ENCODE assay signal across 13 cellular contexts in the genomic region with DNA sequence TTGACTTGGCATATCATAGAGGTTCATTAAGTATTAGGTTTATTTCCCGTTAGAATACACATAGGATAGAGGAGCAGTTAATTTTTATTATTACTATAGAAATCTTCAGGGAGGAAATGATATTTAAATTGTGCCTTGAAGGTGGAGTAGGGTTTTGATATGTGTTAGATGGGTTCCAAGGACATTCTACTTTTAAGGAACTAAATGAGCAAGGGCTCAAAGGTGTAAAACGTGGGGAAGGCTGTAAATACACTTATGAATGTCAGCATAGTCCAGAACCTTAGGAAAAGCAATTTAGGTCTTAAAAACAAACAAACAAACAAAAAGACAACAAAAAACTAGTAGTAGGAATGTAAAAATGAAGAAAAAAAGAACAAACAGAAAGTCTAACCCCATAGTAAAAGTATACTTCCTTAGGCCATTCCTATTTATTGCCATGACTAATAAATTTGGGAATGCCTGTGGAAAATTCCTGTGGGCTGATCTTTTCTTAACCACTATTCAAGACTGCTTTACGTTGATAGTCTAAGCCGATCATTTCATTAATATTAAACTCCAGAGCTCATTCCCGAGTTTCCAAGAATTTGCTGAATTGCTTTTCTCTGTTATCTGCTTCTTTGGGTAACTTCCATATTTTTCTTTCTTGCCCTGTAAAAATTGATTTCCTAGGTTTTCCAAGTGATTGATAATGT.
A peak's percentile ranks its signal among the peaks of the same experiment; 100 is the strongest.
DNase-seq lines count a peak whose midpoint lies in the region; ATAC-seq, FAIRE-seq and TF ChIP-seq lines count a peak whose summit lies in the region.
"Had no signal": no experiment of that assay in that cellular context is flagged by ENCODE, and none has a peak within 500 bp of the region (broad histone marks: within the 10 kb centered on the region; RNA-seq: fewer than 3 reads in every experiment).

No MANE protein-coding gene starts in this region.

- H3K27me3 ChIP-seq in K562 (ENCODE audit: control insufficient read depth in 2 of 2, insufficient read depth in 2 of 2, low read length in 2 of 2) (no peaks in the 10 kb centered on the region), uterus (no peaks in the 10 kb centered on the region), body of pancreas (no peaks in the 10 kb centered on the region)

- in situ Hi-C loops in K562 (cut with MboI) = no loop called here

- no peak overlapping the region for H2AFZ ChIP-seq in K562 (ENCODE audit: low read depth, low read length)

- no peak for TF ChIP-seq CTCF in K562 (IDR thresholded peaks at IDR 0.05 in 2 of 3, conservative IDR thresholded peaks at IDR 0.05 in 1 of 3; ENCODE audit: insufficient read depth in 2 of 3, low read depth in 1 of 3, low read length in 3 of 3)
- no peak for TF ChIP-seq CTCF in uterus (IDR thresholded peaks at IDR 0.05)
- TF ChIP-seq CTCF in body of pancreas (IDR thresholded peaks at IDR 0.05) = no peak
- no peak for TF ChIP-seq CTCF in mucosa of descending colon (IDR thresholded peaks at IDR 0.05)

- no peak for TF ChIP-seq EP300 in K562 (IDR thresholded peaks at IDR 0.05; ENCODE audit: low read length)

- DNase-seq in HT1080 (ENCODE audit: low read depth) (peak; percentile 73), K562 (ENCODE audit: extremely low read depth in 1 of 4, low spot score in 3 of 4) (no peak), kidney glomerular epithelial cell (lab: John Stamatoyannopoulos, UW) (peak; percentile 93), uterus (no peak), body of pancreas (no peak), mucosa of descending colon (no peak)
- DNase-seq: activated CD8-positive, alpha-beta T cell treated with anti-CD3 and anti-CD28 coated beads, Interleukin-2, amount 10 ng/mL, durations not matched to agents 7 days and 5 days; activated naive CD8-positive, alpha-beta T cell treated with anti-CD3 and anti-CD28 coated beads for 36 hours; KBM-7; mesendoderm; NCI-H446; stimulated activated naive CD4-positive, alpha-beta T cell had no signal

- H4K20me1 ChIP-seq in K562 (replicated peaks; ENCODE audit: control insufficient read depth, insufficient read depth, low read length) = no peaks in the 10 kb centered on the region

- H3K27ac ChIP-seq in K562 (ENCODE audit: extremely low read depth, low read depth, low read length) (no peak overlapping the region), uterus (peak overlapping the region; percentile 68 to 78), body of pancreas (peak overlapping the region in 1 of 4 donors; percentile 24)

- no peak overlapping the region for H3K9ac ChIP-seq in K562 (ENCODE audit: insufficient read depth in 1 of 2, low read depth in 2 of 2, low read length in 2 of 2)

- TF ChIP-seq POLR2A in K562 (conservative IDR thresholded peaks at IDR 0.05) (no peak), uterus (IDR thresholded peaks at IDR 0.05) (no peak), body of pancreas (IDR thresholded peaks at IDR 0.05) (no peak)

- intact Hi-C loops in K562 (cut with micrococcal nuclease) = no loop called here
- intact Hi-C loops in uterus (cut with DNase I; ENCODE audit: low total_unique reads) = no loop called here
- intact Hi-C loops in body of pancreas (cut with DNase I) = no loop called here
- intact Hi-C loops in mucosa of descending colon (cut with DNase I, micrococcal nuclease) = no loop called here

- ATAC-seq in K562 (no peak), body of pancreas (no peak), mucosa of descending colon (no peak), GM18868 (IDR thresholded peaks at IDR 0.05; ENCODE audit: unreplicated experiment) (no peak)
- ATAC-seq: activated CD8-positive, alpha-beta T cell treated with anti-CD3 and anti-CD28 coated beads, Interleukin-2, amount 10 ng/mL, durations not matched to agents 7 days and 5 days had no signal

- WGBS in K562 (ENCODE audit: insufficient coverage, low coverage, missing lambda C conversion rate) = 41% methylated on average over 5 of the region's 5 CpGs
- 55% methylated on average over 5 of the region's 5 CpGs for WGBS in body of pancreas, 2 donors

- H3K4me3 ChIP-seq in K562 (no peak overlapping the region), uterus (peak overlapping the region in 1 of 2 donors; percentile 3), body of pancreas (no peak overlapping the region), mucosa of descending colon (no peak overlapping the region)

- CTCF ChIA-PET in K562 (lab: Yijun Ruan, JAX; ENCODE audit: low intra/inter-chr PET ratio) = no interaction called here

- TF ChIP-seq RAD21 in K562 (CRISPR knock-in tag; conservative IDR thresholded peaks at IDR 0.05 in 1 of 2, IDR thresholded peaks at IDR 0.05 in 1 of 2) = no peak

- FAIRE-seq in K562 (lab: Jason Lieb, UNC) = no peak

- POLR2A ChIA-PET in K562 (lab: Yijun Ruan, JAX) = no interaction called here

- no TSS peak for BruUV-seq in K562 (replicated peaks; lab: Mats Ljungman, UMichigan)

- H3K4me2 ChIP-seq in K562 (ENCODE audit: insufficient read depth, low read length) = no peak overlapping the region

- no peaks in the 10 kb centered on the region for H3K79me2 ChIP-seq in K562 (ENCODE audit: control insufficient read depth, insufficient read depth, low read length)

- no peaks in the 10 kb centered on the region for H3K36me3 ChIP-seq in K562 (ENCODE audit: control insufficient read depth, insufficient read depth, low read length)
- H3K36me3 ChIP-seq in uterus = no peaks in the 10 kb centered on the region
- H3K36me3 ChIP-seq in body of pancreas (replicated peaks in 1 of 2; ENCODE audit: insufficient read depth in 1 of 2, low read depth in 2 of 2) = no peaks in the 10 kb centered on the region
- H3K36me3 ChIP-seq in mucosa of descending colon (ENCODE audit: low read depth) = no peaks in the 10 kb centered on the region

- H3K9me3 ChIP-seq in K562 (replicated peaks; ENCODE audit: control insufficient read depth, insufficient read depth, low read depth, low read length) = no peaks in the 10 kb centered on the region
- no peaks in the 10 kb centered on the region for H3K9me3 ChIP-seq in uterus
- no peaks in the 10 kb centered on the region for H3K9me3 ChIP-seq in body of pancreas
- no peaks in the 10 kb centered on the region for H3K9me3 ChIP-seq in mucosa of descending colon

- H3K9me1 ChIP-seq in K562 (ENCODE audit: control insufficient read depth, insufficient read depth, low read length) = no peaks in the 10 kb centered on the region

- no peaks in the 10 kb centered on the region for H3K4me1 ChIP-seq in K562 (replicated peaks in 1 of 2; ENCODE audit: control insufficient read depth in 2 of 2, insufficient read depth in 2 of 2, low read length in 2 of 2)
- H3K4me1 ChIP-seq in uterus = peaks cover 0 to 5% of the 10 kb centered on the region in 2 donors
- H3K4me1 ChIP-seq in body of pancreas = peaks cover 14% of the 10 kb centered on the region
- no peaks in the 10 kb centered on the region for H3K4me1 ChIP-seq in mucosa of descending colon (ENCODE audit: low read depth)

TF ChIP-seq in K562, 482 proteins besides CTCF, POLR2A, EP300 and RAD21:
- TF ChIP-seq, protein P1, sequence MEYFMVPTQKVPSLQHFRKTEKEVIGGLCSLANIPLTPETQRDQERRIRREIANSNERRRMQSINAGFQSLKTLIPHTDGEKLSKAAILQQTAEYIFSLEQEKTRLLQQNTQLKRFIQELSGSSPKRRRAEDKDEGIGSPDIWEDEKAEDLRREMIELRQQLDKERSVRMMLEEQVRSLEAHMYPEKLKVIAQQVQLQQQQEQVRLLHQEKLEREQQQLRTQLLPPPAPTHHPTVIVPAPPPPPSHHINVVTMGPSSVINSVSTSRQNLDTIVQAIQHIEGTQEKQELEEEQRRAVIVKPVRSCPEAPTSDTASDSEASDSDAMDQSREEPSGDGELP (CRISPR knock-in tag; IDR thresholded peaks at IDR 0.05; ENCODE audit: borderline replicate concordance) = no peak
- TF ChIP-seq C11orf30 (IDR thresholded peaks at IDR 0.05; ENCODE audit: low read depth) = peak; percentile 23; the same call in 1 of the 2 replicates

Comparison
In these comparisons a context has a peak if more than half of its experiments do, and no peak if none do; other contexts are left out.
1. DNase-seq: peak in HT1080 (single experiment) and kidney glomerular epithelial cell (single experiment); none in K562 (0 of 4), uterus (0 of 2), body of pancreas (0 of 4) and mucosa of descending colon (0 of 3).